Comparison of ENCODE assay signal across 35 cellular contexts in genomic region chr10:97820305-97820704, GRCh38. TPM values are rescaled to one million over a fixed set of nuclear protein-coding genes. Genes with fewer than 3 reads are reported as not detected.
"Had no signal": no experiment of that assay in that cellular context is flagged by ENCODE, and none has a peak within 500 bp of the region (broad histone marks: within the 10 kb centered on the region; RNA-seq: fewer than 3 reads in every experiment).

No MANE protein-coding gene starts in this region.

- H3K27me3 Mint-ChIP-seq: activated naive CD4-positive, alpha-beta T cell treated with anti-CD3 and anti-CD28 coated beads, Interleukin-2, amount 50 U/mL, for 24 hours; activated naive CD8-positive, alpha-beta T cell; activated naive CD8-positive, alpha-beta T cell treated with anti-CD3 and anti-CD28 coated beads, Interleukin-2, amount 50 U/mL, for 24 hours; activated T-cell treated with anti-CD3 and anti-CD28 coated beads, Interleukin-2, amount 50 U/mL, for 24 hours had no signal

- H3K27me3 ChIP-seq: ascending aorta, cardiac muscle cell had no signal

- ATAC-seq: activated CD8-positive, alpha-beta memory T cell treated with anti-CD3 and anti-CD28 coated beads, Interleukin-2, amount 10 ng/mL, durations not matched to agents 7 days and 5 days; activated CD8-positive, alpha-beta T cell treated with anti-CD3 and anti-CD28 coated beads, Interleukin-2, amount 10 ng/mL, durations not matched to agents 7 days and 5 days; activated naive CD8-positive, alpha-beta T cell treated with anti-CD3 and anti-CD28 coated beads, Interleukin-2, amount 50 U/mL, for 24 hours had no signal

- H3K4me3 ChIP-seq: ascending aorta, cardiac muscle cell had no signal

- H3K36me3 ChIP-seq: ascending aorta, cardiac muscle cell had no signal

- H3K4me3 Mint-ChIP-seq: activated B cell treated with CpG ODN at 0.5 μM for 24 hours; activated CD4-positive, alpha-beta memory T cell treated with anti-CD3 and anti-CD28 coated beads, Interleukin-2, amount 10 ng/mL, durations not matched to agents 7 days and 5 days; activated CD4-positive, alpha-beta T cell treated with anti-CD3 and anti-CD28 coated beads, Interleukin-2, amount 10 ng/mL, durations not matched to agents 24 days and 14 days; activated CD8-positive, alpha-beta memory T cell treated with anti-CD3 and anti-CD28 coated beads, Interleukin-2, amount 10 ng/mL, durations not matched to agents 7 days and 5 days; activated CD8-positive, alpha-beta T cell treated with anti-CD3 and anti-CD28 coated beads, Interleukin-2, amount 10 ng/mL, durations not matched to agents 7 days and 5 days; activated naive CD4-positive, alpha-beta T cell treated with anti-CD3 and anti-CD28 coated beads, Interleukin-2, amount 10 ng/mL, durations not matched to agents 7 days and 5 days; activated naive CD4-positive, alpha-beta T cell treated with anti-CD3 and anti-CD28 coated beads, Interleukin-2, amount 50 U/mL, for 24 hours; activated naive CD8-positive, alpha-beta T cell; activated naive CD8-positive, alpha-beta T cell treated with anti-CD3 and anti-CD28 coated beads, Interleukin-2, amount 10 ng/mL, durations not matched to agents 7 days and 5 days; activated naive CD8-positive, alpha-beta T cell treated with anti-CD3 and anti-CD28 coated beads, Interleukin-2, amount 50 U/mL, for 24 hours; activated T-cell treated with anti-CD3 and anti-CD28 coated beads, Interleukin-2, amount 50 U/mL, for 24 hours; brain; central memory CD8-positive, alpha-beta T cell; T-helper 2 cell treated with Interferon-gamma antibody and Interleukin-4, amounts not matched to agents 5 μg/mL and 100 μg/mL, for 36 hours had no signal

- H3K9me3 Mint-ChIP-seq: activated B cell treated with CpG ODN at 0.5 μM for 24 hours; activated CD4-positive, alpha-beta memory T cell treated with anti-CD3 and anti-CD28 coated beads, Interleukin-2, amount 10 ng/mL, durations not matched to agents 7 days and 5 days; activated CD4-positive, alpha-beta T cell treated with anti-CD3 and anti-CD28 coated beads, Interleukin-2, amount 10 ng/mL, durations not matched to agents 24 days and 14 days; activated naive CD4-positive, alpha-beta T cell treated with anti-CD3 and anti-CD28 coated beads, Interleukin-2, amount 10 ng/mL, durations not matched to agents 7 days and 5 days; activated naive CD4-positive, alpha-beta T cell treated with anti-CD3 and anti-CD28 coated beads, Interleukin-2, amount 50 U/mL, for 24 hours; activated naive CD8-positive, alpha-beta T cell treated with anti-CD3 and anti-CD28 coated beads, Interleukin-2, amount 10 ng/mL, durations not matched to agents 7 days and 5 days; activated naive CD8-positive, alpha-beta T cell treated with anti-CD3 and anti-CD28 coated beads, Interleukin-2, amount 50 U/mL, for 24 hours; activated T-cell treated with anti-CD3 and anti-CD28 coated beads, Interleukin-2, amount 50 U/mL, for 24 hours; activated T-helper 2 cell treated with anti-CD3 and anti-CD28 coated beads, Interferon-gamma antibody, Interleukin-2, Interleukin-4, amounts not matched to agents 10 μg/mL and 5 μg/mL and 100 μg/mL, durations not matched to agents 14 hours and 24 hours and 36 hours; brain; central memory CD8-positive, alpha-beta T cell; T-helper 2 cell treated with Interferon-gamma antibody and Interleukin-4, amounts not matched to agents 5 μg/mL and 100 μg/mL, for 36 hours had no signal

- H3K27ac ChIP-seq: ascending aorta, cardiac muscle cell, VCaP had no signal

- FAIRE-seq: bronchial epithelial cell, TTC549 had no signal

- H3K36me3 Mint-ChIP-seq: activated CD8-positive, alpha-beta memory T cell treated with anti-CD3 and anti-CD28 coated beads, Interleukin-2, amount 10 ng/mL, durations not matched to agents 7 days and 5 days; activated naive CD4-positive, alpha-beta T cell treated with anti-CD3 and anti-CD28 coated beads, Interleukin-2, amount 10 ng/mL, durations not matched to agents 7 days and 5 days; activated naive CD4-positive, alpha-beta T cell treated with anti-CD3 and anti-CD28 coated beads, Interleukin-2, amount 50 U/mL, for 24 hours; activated naive CD8-positive, alpha-beta T cell treated with anti-CD3 and anti-CD28 coated beads, Interleukin-2, amount 10 ng/mL, durations not matched to agents 7 days and 5 days; brain had no signal

- H3K4me1 ChIP-seq: ascending aorta had no signal

- DNase-seq: activated B cell treated with CpG ODN at 0.5 μM for 24 hours; activated CD4-positive, alpha-beta memory T cell treated with anti-CD3 and anti-CD28 coated beads, Interleukin-2, amount 10 ng/mL, durations not matched to agents 7 days and 5 days; activated CD4-positive, alpha-beta T cell treated with anti-CD3 and anti-CD28 coated beads for 4 hours; activated CD4-positive, alpha-beta T cell treated with anti-CD3 and anti-CD28 coated beads, Interleukin-2, amount 10 ng/mL, durations not matched to agents 24 days and 14 days; activated CD4-positive, alpha-beta T cell treated with anti-CD3 and anti-CD28 coated beads, Interleukin-2, amount 50 U/mL, for 48 hours; activated CD4-positive, CD25-positive, alpha-beta regulatory T cell treated with anti-CD3 and anti-CD28 coated beads, Interleukin-2, amount 50 U/mL, for 72 hours; activated CD8-positive, alpha-beta memory T cell treated with anti-CD3 and anti-CD28 coated beads for 24 hours; activated CD8-positive, alpha-beta memory T cell treated with anti-CD3 and anti-CD28 coated beads, Interleukin-2, amount 10 ng/mL, durations not matched to agents 7 days and 5 days; activated CD8-positive, alpha-beta memory T cell treated with anti-CD3 and anti-CD28 coated beads, Interleukin-2, amount 50 U/mL, for 48 hours; activated CD8-positive, alpha-beta T cell treated with anti-CD3 and anti-CD28 coated beads, Interleukin-2, amount 10 ng/mL, durations not matched to agents 7 days and 5 days; activated effector memory CD4-positive, alpha-beta T cell treated with Interleukin-2 at 50 U/mL for 16 hours; activated gamma-delta T cell; activated naive CD4-positive, alpha-beta T cell treated with anti-CD3 and anti-CD28 coated beads, Interleukin-2, amount 10 ng/mL, durations not matched to agents 7 days and 5 days; activated naive CD4-positive, alpha-beta T cell treated with Interleukin-2 at 50 U/mL for 16 hours; activated naive CD8-positive, alpha-beta T cell treated with anti-CD3 and anti-CD28 coated beads, Interleukin-2, amount 10 ng/mL, durations not matched to agents 7 days and 5 days; activated naive CD8-positive, alpha-beta T cell treated with anti-CD3 and anti-CD28 coated beads, Interleukin-2, amount 50 U/mL, for 24 hours; activated T-cell treated with anti-CD3 and anti-CD28 coated beads, Interleukin-2, amount 50 U/mL, for 24 hours; activated T-cell treated with anti-CD3 and anti-CD28 coated beads, Interleukin-2, amount 50 U/mL, for 48 hours; amygdala; anterior cingulate cortex; caudate nucleus; cerebellar nuclear complex; T-helper 2 cell; T-helper 9 cell had no signal

- H3K9me3 ChIP-seq: ascending aorta had no signal

- H3K4me1 Mint-ChIP-seq: activated B cell treated with CpG ODN at 0.5 μM for 24 hours; activated CD4-positive, alpha-beta memory T cell treated with anti-CD3 and anti-CD28 coated beads, Interleukin-2, amount 10 ng/mL, durations not matched to agents 7 days and 5 days; activated CD4-positive, alpha-beta T cell treated with anti-CD3 and anti-CD28 coated beads, Interleukin-2, amount 10 ng/mL, durations not matched to agents 24 days and 14 days; activated CD8-positive, alpha-beta memory T cell treated with anti-CD3 and anti-CD28 coated beads, Interleukin-2, amount 10 ng/mL, durations not matched to agents 7 days and 5 days; activated naive CD4-positive, alpha-beta T cell treated with anti-CD3 and anti-CD28 coated beads, Interleukin-2, amount 10 ng/mL, durations not matched to agents 7 days and 5 days; activated naive CD4-positive, alpha-beta T cell treated with anti-CD3 and anti-CD28 coated beads, Interleukin-2, amount 50 U/mL, for 24 hours; activated naive CD8-positive, alpha-beta T cell treated with anti-CD3 and anti-CD28 coated beads, Interleukin-2, amount 10 ng/mL, durations not matched to agents 7 days and 5 days; central memory CD8-positive, alpha-beta T cell had no signal

- H3K27ac Mint-ChIP-seq: activated B cell treated with CpG ODN at 0.5 μM for 24 hours; activated CD4-positive, alpha-beta memory T cell treated with anti-CD3 and anti-CD28 coated beads, Interleukin-2, amount 10 ng/mL, durations not matched to agents 7 days and 5 days; activated CD4-positive, alpha-beta T cell treated with anti-CD3 and anti-CD28 coated beads, Interleukin-2, amount 10 ng/mL, durations not matched to agents 24 days and 14 days; activated CD8-positive, alpha-beta memory T cell treated with anti-CD3 and anti-CD28 coated beads, Interleukin-2, amount 10 ng/mL, durations not matched to agents 7 days and 5 days; activated CD8-positive, alpha-beta T cell treated with anti-CD3 and anti-CD28 coated beads, Interleukin-2, amount 10 ng/mL, durations not matched to agents 7 days and 5 days; activated naive CD4-positive, alpha-beta T cell treated with anti-CD3 and anti-CD28 coated beads, Interleukin-2, amount 10 ng/mL, durations not matched to agents 7 days and 5 days; activated naive CD4-positive, alpha-beta T cell treated with anti-CD3 and anti-CD28 coated beads, Interleukin-2, amount 50 U/mL, for 24 hours; activated naive CD8-positive, alpha-beta T cell; activated naive CD8-positive, alpha-beta T cell treated with anti-CD3 and anti-CD28 coated beads, Interleukin-2, amount 10 ng/mL, durations not matched to agents 7 days and 5 days; activated naive CD8-positive, alpha-beta T cell treated with anti-CD3 and anti-CD28 coated beads, Interleukin-2, amount 50 U/mL, for 24 hours; activated T-cell treated with anti-CD3 and anti-CD28 coated beads, Interleukin-2, amount 50 U/mL, for 24 hours; activated T-helper 2 cell treated with anti-CD3 and anti-CD28 coated beads, Interferon-gamma antibody, Interleukin-2, Interleukin-4, amounts not matched to agents 10 μg/mL and 5 μg/mL and 100 μg/mL, durations not matched to agents 14 hours and 24 hours and 36 hours; brain; T-helper 2 cell treated with Interferon-gamma antibody and Interleukin-4, amounts not matched to agents 5 μg/mL and 100 μg/mL, for 36 hours had no signal

RNA-seq across cellular contexts. Expression of gene SFRP5, which starts 48.5 kb away (rescaled TPM):
- total RNA-seq: activated B cell treated with CpG ODN at 0.5 μM for 24 hours; activated CD4-positive, alpha-beta memory T cell treated with anti-CD3 and anti-CD28 coated beads, Interleukin-2, amount 10 ng/mL, durations not matched to agents 7 days and 5 days; activated CD4-positive, alpha-beta T cell treated with anti-CD3 and anti-CD28 coated beads, Interleukin-2, amount 10 ng/mL, durations not matched to agents 24 days and 14 days; activated CD8-positive, alpha-beta memory T cell treated with anti-CD3 and anti-CD28 coated beads, Interleukin-2, amount 10 ng/mL, durations not matched to agents 7 days and 5 days; activated T-helper 2 cell treated with anti-CD3 and anti-CD28 coated beads, Interferon-gamma antibody, Interleukin-2, Interleukin-4, amounts not matched to agents 10 μg/mL and 5 μg/mL and 100 μg/mL, durations not matched to agents 14 hours and 24 hours and 36 hours; ascending aorta; bronchial epithelial cell had no signal
